In genomic region chr12:132424811-132425210, GRCh38 we compare ENCODE assay signal across 16 cellular contexts.
DNase-seq lines count a peak whose midpoint lies in the region; ATAC-seq and TF ChIP-seq lines count a peak whose summit lies in the region.
"Had no signal": no experiment of that assay in that cellular context is flagged by ENCODE, and none has a peak within 500 bp of the region (broad histone marks: within the 10 kb centered on the region; RNA-seq: fewer than 3 reads in every experiment).

No MANE protein-coding gene starts in this region.

- no peak for TF ChIP-seq RAD21 in IMR-90 (IDR thresholded peaks at IDR 0.05; ENCODE audit: low read length)

- H3K36me3 Mint-ChIP-seq in endodermal cell (ENCODE audit: low read depth) = peaks cover 9% of the 10 kb centered on the region
- H3K36me3 Mint-ChIP-seq: CD4-positive, alpha-beta memory T cell had no signal

- peaks cover 2% of the 10 kb centered on the region; the same call in 1 of the 2 replicates for H3K9me1 ChIP-seq in IMR-90 (ENCODE audit: insufficient read depth, low read length)

- H3K9ac ChIP-seq in BLaER1 treated with 17β-estradiol and CSF1 and Interleukin-3, amounts not matched to agents 10 nM and 100 nM = peak overlapping the region in 4 of 11 experiments; percentile 16 to 56 (median 46); a peak in 4 of 22 replicates
- H3K9ac ChIP-seq in IMR-90 (ENCODE audit: low read depth, low read length) (no peak overlapping the region), endodermal cell (ENCODE audit: extremely low read depth, low read length, poor library complexity, severe bottlenecking) (no peak overlapping the region)

- no peak overlapping the region for H3K14ac ChIP-seq in IMR-90 (replicated peaks; ENCODE audit: low read depth, low read length)

- ATAC-seq in IMR-90 (ENCODE audit: low read depth) (no peak), psoas muscle (no peak)

- no peak overlapping the region for H2BK5ac ChIP-seq in IMR-90 (ENCODE audit: low read depth, low read length, poor library complexity, severe bottlenecking)

- H3K27me3 ChIP-seq in BLaER1 treated with 17β-estradiol and CSF1 and Interleukin-3, amounts not matched to agents 10 nM and 100 nM = peaks cover 0 to 44% (median 0%) of the 10 kb centered on the region in 11 experiments; a peak in 6 of 22 replicates
- H3K27me3 ChIP-seq in IMR-90 (ENCODE audit: control insufficient read depth, insufficient read depth, low read length) (peaks cover 37% of the 10 kb centered on the region), endodermal cell (ENCODE audit: control insufficient read depth, insufficient read depth, low read length, poor library complexity, severe bottlenecking) (peaks cover 9% of the 10 kb centered on the region), psoas muscle (ENCODE audit: insufficient read depth in 3 of 3, low read length in 2 of 3) (peaks cover 0 to 82% (median 29%) of the 10 kb centered on the region in 3 donors), sigmoid colon (peaks cover 0 to 77% (median 59%) of the 10 kb centered on the region in 3 donors)

- peak overlapping the region in 2 of 10 experiments; percentile 22 to 24; a peak in 1 of 20 replicates for H3K4me3 ChIP-seq in BLaER1 treated with 17β-estradiol and CSF1 and Interleukin-3, amounts not matched to agents 10 nM and 100 nM
- H3K4me3 ChIP-seq in IMR-90 (ENCODE audit: insufficient read depth, low read depth, low read length) (no peak overlapping the region), endodermal cell (ENCODE audit: low read length) (no peak overlapping the region), psoas muscle (no peak overlapping the region), sigmoid colon (no peak overlapping the region)
- H3K4me3 ChIP-seq: HAP-1 had no signal

- no peak overlapping the region for H2AFZ ChIP-seq in IMR-90 (replicated peaks; ENCODE audit: low read length, poor library complexity)

- H3K79me1 ChIP-seq in IMR-90 (ENCODE audit: low read depth in 1 of 2, low read length in 2 of 2) = no peaks in the 10 kb centered on the region

- H3K4me1 Mint-ChIP-seq in endodermal cell = peaks cover 27% of the 10 kb centered on the region

- dilution Hi-C loops in IMR-90 (cut with HindIII; ENCODE audit: low sequenced_read_pairs, unreplicated experiment) = no loop called here

- no peak overlapping the region for H4K91ac ChIP-seq in IMR-90 (ENCODE audit: insufficient read depth, low read depth, low read length)

- H3K18ac ChIP-seq in IMR-90 (ENCODE audit: low read depth, low read length) = no peak overlapping the region

- H3K4me1 ChIP-seq in BLaER1 treated with 17β-estradiol and CSF1 and Interleukin-3, amounts not matched to agents 10 nM and 100 nM = peaks cover 41 to 98% (median 88%) of the 10 kb centered on the region in 10 experiments
- H3K4me1 ChIP-seq in IMR-90 (ENCODE audit: control insufficient read depth, insufficient read depth, low read length) (peaks cover 3% of the 10 kb centered on the region; the same call in 1 of the 2 replicates), endodermal cell (ENCODE audit: control insufficient read depth, insufficient read depth, low read length) (no peaks in the 10 kb centered on the region), psoas muscle (no peaks in the 10 kb centered on the region), sigmoid colon (peaks cover 0 to 14% (median 8%) of the 10 kb centered on the region in 4 donors)
- H3K4me1 ChIP-seq: HAP-1 had no signal

- TF ChIP-seq POLR2A in IMR-90 (IDR thresholded peaks at IDR 0.05; ENCODE audit: low read depth, low read length) = no peak
- TF ChIP-seq POLR2A in sigmoid colon (IDR thresholded peaks at IDR 0.05) = no peak

- POLR2A ChIA-PET in IMR-90 (lab: Charles Lee; ENCODE audit: unreplicated experiment) = no interaction called here

- 60% methylated on average over 1 of the region's 4 CpGs; no CpG with 5 or more reads in 1 of the 2 experiments for WGBS in IMR-90 (ENCODE audit: extremely low coverage in 2 of 2, insufficient read length in 1 of 2), 2 experiments
- 64 to 73% methylated on average over 4 of the region's 4 CpGs for WGBS in endodermal cell (ENCODE audit: insufficient coverage in 1 of 2, insufficient read length in 1 of 2), 2 experiments
- WGBS in psoas muscle, 3 donors = 82 to 90% (median 88%) methylated on average over 4 of the region's 4 CpGs
- 79 to 86% methylated on average over 4 of the region's 4 CpGs for WGBS in sigmoid colon, 2 donors

- H2BK15ac ChIP-seq in IMR-90 (ENCODE audit: low read depth, low read length) = no peak overlapping the region

- H3K9me3 ChIP-seq in BLaER1 treated with 17β-estradiol and CSF1 and Interleukin-3, amounts not matched to agents 10 nM and 100 nM (replicated peaks in 1 of 11) = peaks cover 0 to 36% (median 14%) of the 10 kb centered on the region in 11 experiments; a peak in 15 of 22 replicates
- H3K9me3 ChIP-seq in IMR-90 (ENCODE audit: control insufficient read depth, insufficient read depth, low read length) = peaks cover 11% of the 10 kb centered on the region
- peaks cover 7% of the 10 kb centered on the region for H3K9me3 ChIP-seq in endodermal cell (ENCODE audit: control insufficient read depth, low read length)
- H3K9me3 ChIP-seq in psoas muscle = no peaks in the 10 kb centered on the region
- H3K9me3 ChIP-seq in sigmoid colon = no peaks in the 10 kb centered on the region
- H3K9me3 ChIP-seq: HAP-1 had no signal

- H2AK9ac ChIP-seq in IMR-90 (replicated peaks; ENCODE audit: low read depth, low read length, poor library complexity) = no peak overlapping the region

- H2AK5ac ChIP-seq in IMR-90 (ENCODE audit: low read depth, low read length) = no peak overlapping the region

- peaks cover 0 to 17% (median 0%) of the 10 kb centered on the region in 11 experiments; a peak in 2 of 22 replicates for H3K36me3 ChIP-seq in BLaER1 treated with 17β-estradiol and CSF1 and Interleukin-3, amounts not matched to agents 10 nM and 100 nM
- H3K36me3 ChIP-seq in IMR-90 (ENCODE audit: control insufficient read depth, insufficient read depth, low read length) = no peaks in the 10 kb centered on the region
- no peaks in the 10 kb centered on the region for H3K36me3 ChIP-seq in endodermal cell (ENCODE audit: control insufficient read depth, insufficient read depth, low read length)
- H3K36me3 ChIP-seq in psoas muscle (ENCODE audit: insufficient read depth in 1 of 2, low read depth in 1 of 2) = no peaks in the 10 kb centered on the region
- no peaks in the 10 kb centered on the region for H3K36me3 ChIP-seq in sigmoid colon
- H3K36me3 ChIP-seq: HAP-1 had no signal

- no peak for DNase-seq in IMR-90
- no peak for DNase-seq in endodermal cell
- DNase-seq in psoas muscle = no peak
- no peak for DNase-seq in sigmoid colon
- no peak for DNase-seq in cerebellar cortex (ENCODE audit: low spot score)
- DNase-seq: C1 segment of cervical spinal cord; Calu3; CD4-positive, alpha-beta memory T cell; COR-L47; DMS53; DMS79 treated with DMSO at 0.1 percent for 48 hours; GF-D8; GOT3 had no signal

- TF ChIP-seq CTCF in IMR-90 (conservative IDR thresholded peaks at IDR 0.05; ENCODE audit: low read depth, low read length) (no peak), endodermal cell (conservative IDR thresholded peaks at IDR 0.05) (no peak), psoas muscle (IDR thresholded peaks at IDR 0.05) (no peak), sigmoid colon (IDR thresholded peaks at IDR 0.05) (no peak)

- no peak overlapping the region for H3K4me3 Mint-ChIP-seq in endodermal cell
- H3K4me3 Mint-ChIP-seq: B cell; CD4-positive, alpha-beta memory T cell had no signal

- no peak for TF ChIP-seq EP300 in sigmoid colon (IDR thresholded peaks at IDR 0.05)

- H3K4ac ChIP-seq in IMR-90 (ENCODE audit: low read depth, low read length) = no peak overlapping the region

- peaks cover 0 to 15% (median 0%) of the 10 kb centered on the region in 11 experiments; a peak in 2 of 22 replicates for H4K20me1 ChIP-seq in BLaER1 treated with 17β-estradiol and CSF1 and Interleukin-3, amounts not matched to agents 10 nM and 100 nM
- 0 out of 2 replicates have a peak, but pooled peaks cover under 1% of the 10 kb centered on the region for H4K20me1 ChIP-seq in IMR-90 (ENCODE audit: insufficient read depth, low read length)

- H3K27ac Mint-ChIP-seq in endodermal cell = no peak overlapping the region
- H3K27ac Mint-ChIP-seq: CD4-positive, alpha-beta memory T cell had no signal

- H3K27ac ChIP-seq in BLaER1 treated with 17β-estradiol and CSF1 and Interleukin-3, amounts not matched to agents 10 nM and 100 nM = peak overlapping the region in 5 of 11 experiments; percentile 13 to 70 (median 65); a peak in 10 of 22 replicates
- no peak overlapping the region for H3K27ac ChIP-seq in IMR-90 (ENCODE audit: insufficient read depth, low read length)
- peak overlapping the region; percentile 53 for H3K27ac ChIP-seq in endodermal cell (ENCODE audit: low read depth, low read length)
- H3K27ac ChIP-seq in psoas muscle = no peak overlapping the region
- no peak overlapping the region for H3K27ac ChIP-seq in sigmoid colon

- H3K9me3 Mint-ChIP-seq in endodermal cell = peaks cover 31% of the 10 kb centered on the region

- H3K4me2 ChIP-seq in BLaER1 treated with 17β-estradiol and CSF1 and Interleukin-3, amounts not matched to agents 10 nM and 100 nM = peak overlapping the region; percentile 71 to 98 (median 86)
- no peak overlapping the region for H3K4me2 ChIP-seq in IMR-90 (ENCODE audit: low read depth, low read length)

- in situ Hi-C loops in IMR-90 (cut with MboI; ENCODE audit: low sequenced_read_pairs) = no loop called here

- H4K5ac ChIP-seq in IMR-90 (ENCODE audit: low read depth, low read length) = no peak overlapping the region

- H3K56ac ChIP-seq in IMR-90 (ENCODE audit: extremely low read depth, insufficient read depth, low read length) = no peak overlapping the region

- H3K23ac ChIP-seq in IMR-90 (ENCODE audit: low read depth, low read length) = no peak overlapping the region

- CTCF ChIA-PET in IMR-90 (lab: Yijun Ruan, JAX) = no interaction called here

- intact Hi-C loops in IMR-90 (cut with micrococcal nuclease) = no loop called here
- intact Hi-C loops in psoas muscle (cut with DNase I) = no loop called here
- intact Hi-C loops in sigmoid colon (cut with DNase I) = no loop called here

- no peak overlapping the region for H2BK120ac ChIP-seq in IMR-90 (ENCODE audit: low read depth, low read length)

- H3K27me3 Mint-ChIP-seq in endodermal cell (ENCODE audit: insufficient read depth) = peaks cover 70% of the 10 kb centered on the region
- H3K27me3 Mint-ChIP-seq: B cell; CD4-positive, alpha-beta memory T cell had no signal

- no peak overlapping the region for H4K8ac ChIP-seq in IMR-90 (ENCODE audit: low read depth in 2 of 2, low read length in 2 of 2)

- BruUV-seq in IMR-90 (replicated peaks; lab: Mats Ljungman, UMichigan) = no TSS peak

- no peak overlapping the region for H2BK20ac ChIP-seq in IMR-90 (ENCODE audit: low read depth, low read length)

TF ChIP-seq in IMR-90, 13 proteins besides CTCF, POLR2A, EP300 and RAD21:
- no peak for TF ChIP-seq CHD1 (IDR thresholded peaks at IDR 0.05; ENCODE audit: low read depth, low read length)
- TF ChIP-seq USF2 (IDR thresholded peaks at IDR 0.05; ENCODE audit: low read depth, low read length) = peak; percentile 16; the same call in 1 of the 2 replicates
